In genomic region chr7:36473454-36474282, GRCh38 we compare ENCODE assay signal across 1 cellular context.
TF ChIP-seq lines count a peak whose summit lies in the region.

No MANE protein-coding gene starts in this region.

TF ChIP-seq in K562, 482 proteins besides CTCF, POLR2A, EP300 and RAD21 (continued from another document):
- TF ChIP-seq ZNF609 (CRISPR knock-in tag; IDR thresholded peaks at IDR 0.05; ENCODE audit: borderline replicate concordance) (no peak), POLR2H (tag; IDR thresholded peaks at IDR 0.05; ENCODE audit: low read depth) (no peak), IRF2 (CRISPR knock-in tag; IDR thresholded peaks at IDR 0.05) (no peak), CREB5 (CRISPR knock-in tag; IDR thresholded peaks at IDR 0.05) (no peak), RBM39 (optimal IDR thresholded peaks at IDR 0.05; ENCODE audit: low read depth, low read length) (no peak), ZNF224 (CRISPR knock-in tag; IDR thresholded peaks at IDR 0.05) (no peak), MEIS2 (IDR thresholded peaks at IDR 0.05; ENCODE audit: partially characterized antibody) (peak; percentile 41), HNRNPLL (IDR thresholded peaks at IDR 0.05; ENCODE audit: low read depth, low read length, poor library complexity, severe bottlenecking) (peak; percentile 10), STAG1 (CRISPR knock-in tag; IDR thresholded peaks at IDR 0.05; ENCODE audit: borderline replicate concordance) (peak; percentile 11; the same call in 1 of the 2 replicates), BCOR (IDR thresholded peaks at IDR 0.05) (no peak), THRAP3 (IDR thresholded peaks at IDR 0.05; ENCODE audit: borderline replicate concordance) (no peak), ZNF316 (IDR thresholded peaks at IDR 0.05) (no peak), NR2C2 (CRISPR knock-in tag; IDR thresholded peaks at IDR 0.05) (no peak), NR2C2 (tag; IDR thresholded peaks at IDR 0.05) (no peak), SIN3A (IDR thresholded peaks at IDR 0.05; ENCODE audit: borderline replicate concordance in 2 of 2, control insufficient read depth in 1 of 2, low read depth in 2 of 2, low read length in 2 of 2) (no peak), ZNF589 (CRISPR knock-in tag; IDR thresholded peaks at IDR 0.05; ENCODE audit: low read depth) (no peak), JUN (IDR thresholded peaks at IDR 0.05; ENCODE audit: borderline replicate concordance, low read depth, low read length) (no peak), JUN (CRISPR knock-in tag; IDR thresholded peaks at IDR 0.05; ENCODE audit: borderline replicate concordance) (no peak), KAT8 (IDR thresholded peaks at IDR 0.05; ENCODE audit: low read depth) (no peak), TRIM25 (IDR thresholded peaks at IDR 0.05; ENCODE audit: borderline replicate concordance) (no peak), SREBF1 (IDR thresholded peaks at IDR 0.05; ENCODE audit: borderline replicate concordance, low read depth, low read length) (no peak), PURB (CRISPR knock-in tag; IDR thresholded peaks at IDR 0.05; ENCODE audit: low read depth) (no peak), CHD1 (IDR thresholded peaks at IDR 0.05; ENCODE audit: low read length) (no peak), SMAD1 (IDR thresholded peaks at IDR 0.05; ENCODE audit: low read depth, low read length, partially characterized antibody) (no peak), DLX4 (CRISPR knock-in tag; IDR thresholded peaks at IDR 0.05) (no peak), HNRNPK (IDR thresholded peaks at IDR 0.05; ENCODE audit: low read depth, low read length, poor library complexity, severe bottlenecking) (no peak), ZNF232 (CRISPR knock-in tag; IDR thresholded peaks at IDR 0.05) (0 out of 2 replicates have a peak, but pooled peaks have one; percentile 61), YBX1 (IDR thresholded peaks at IDR 0.05) (no peak), USF2 (CRISPR knock-in tag; IDR thresholded peaks at IDR 0.05) (peak; percentile 88), ZNF133 (CRISPR knock-in tag; IDR thresholded peaks at IDR 0.05) (no peak), ARID4B (CRISPR knock-in tag; IDR thresholded peaks at IDR 0.05) (no peak), ZBED1 (IDR thresholded peaks at IDR 0.05) (no peak), RUNX1 (IDR thresholded peaks at IDR 0.05; ENCODE audit: low read depth) (no peak), CBX1 (IDR thresholded peaks at IDR 0.05; ENCODE audit: low read depth) (no peak; the same call in 1 of the 2 replicates), DEAF1 (CRISPR knock-in tag; IDR thresholded peaks at IDR 0.05) (peak; percentile 84), CAMTA2 (CRISPR knock-in tag; conservative IDR thresholded peaks at IDR 0.05) (no peak), FOXK2 (conservative IDR thresholded peaks at IDR 0.05 in 1 of 2, IDR thresholded peaks at IDR 0.05 in 1 of 2; ENCODE audit: low read depth in 2 of 2) (no peak), BHLHE40 (IDR thresholded peaks at IDR 0.05; ENCODE audit: low read length) (peak; percentile 68), CTBP1 (IDR thresholded peaks at IDR 0.05; ENCODE audit: borderline replicate concordance) (peak; percentile 35; the same call in 1 of the 2 replicates), TGIF2 (CRISPR knock-in tag; IDR thresholded peaks at IDR 0.05) (no peak), E2F6 (IDR thresholded peaks at IDR 0.05; ENCODE audit: borderline replicate concordance in 1 of 2, extremely low read depth in 1 of 2, insufficient read depth in 1 of 2, insufficient read length in 1 of 2, low read depth in 1 of 2, low read length in 1 of 2, poor library complexity in 1 of 2, severe bottlenecking in 1 of 2) (peak in 1 of 2 experiments; percentile 52), ZNF766 (CRISPR knock-in tag; conservative IDR thresholded peaks at IDR 0.05) (0 out of 2 replicates have a peak, but pooled peaks have one; percentile 26), LCOR (CRISPR knock-in tag; IDR thresholded peaks at IDR 0.05) (no peak), PHB2 (IDR thresholded peaks at IDR 0.05; ENCODE audit: low read depth) (no peak), HOXB6 (CRISPR knock-in tag; IDR thresholded peaks at IDR 0.05; ENCODE audit: borderline replicate concordance) (no peak)
